In the genomic region with DNA sequence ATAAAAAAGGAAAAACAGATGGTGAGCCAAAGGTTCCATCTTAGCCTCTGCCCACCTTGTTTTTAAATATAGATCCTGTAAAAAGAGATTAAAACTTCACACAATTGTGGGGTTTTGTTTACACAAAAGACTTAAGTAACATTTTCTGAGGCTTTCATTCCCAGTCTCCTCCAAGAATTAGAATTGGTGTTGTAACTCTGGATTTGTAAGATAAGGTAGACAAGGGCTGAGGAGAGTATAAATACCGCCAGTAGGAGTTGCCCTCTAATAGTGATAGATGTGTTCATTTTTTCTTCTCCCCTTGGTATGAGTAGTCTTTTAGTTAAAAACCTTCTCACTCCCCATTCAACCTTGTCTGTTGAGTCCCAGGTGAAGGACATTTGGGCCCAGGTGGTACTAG, we compare ENCODE assay signal across 25 cellular contexts.
"Had no signal": no experiment of that assay in that cellular context is flagged by ENCODE, and none has a peak within 500 bp of the region (broad histone marks: within the 10 kb centered on the region; RNA-seq: fewer than 3 reads in every experiment).

No MANE protein-coding gene starts in this region.

- H3K27me3 ChIP-seq: adrenal gland, ascending aorta had no signal

- H2AFZ ChIP-seq: PC-9 had no signal

- H3K36me3 ChIP-seq: adrenal gland, ascending aorta had no signal

- ATAC-seq: activated T-helper 17 cell treated with anti-CD3 and anti-CD28 coated beads, Interleukin-2, amount 50 U/mL, for 72 hours; WTC11 had no signal

- DNase-seq: activated CD4-positive, alpha-beta T cell treated with anti-CD3 and anti-CD28 coated beads for 48 hours; activated CD4-positive, alpha-beta T cell treated with anti-CD3 and anti-CD28 coated beads, Interleukin-2, amount 50 U/mL, for 48 hours; activated CD4-positive, CD25-positive, alpha-beta regulatory T cell treated with anti-CD3 and anti-CD28 coated beads, Interleukin-2, amount 50 U/mL, for 72 hours; activated gamma-delta T cell treated with Interleukin-2 at 50 U/mL for 16 hours; activated naive CD4-positive, alpha-beta T cell treated with anti-CD3 and anti-CD28 coated beads, Interleukin-2, amount 50 U/mL, for 16 hours; activated naive CD8-positive, alpha-beta T cell treated with anti-CD3 and anti-CD28 coated beads, Interleukin-2, amount 10 ng/mL, durations not matched to agents 7 days and 5 days; activated T-cell treated with anti-CD3 and anti-CD28 coated beads for 4 hours; activated T-cell treated with anti-CD3 and anti-CD28 coated beads, Interleukin-2, amount 50 U/mL, for 48 hours; MM.1S; NCI-H1105; NCI-H1436; NCI-H1694 treated with DMSO at 0.1 percent for 48 hours; NCI-H2029 treated with DMSO at 0.1 percent for 48 hours; NCI-H446; NCI-H524; PC-9; SHP77 treated with DMSO at 0.1 percent for 48 hours; T-helper 9 cell had no signal

- H3K27me3 Mint-ChIP-seq: activated naive CD8-positive, alpha-beta T cell treated with anti-CD3 and anti-CD28 coated beads, Interleukin-2, amount 10 ng/mL, durations not matched to agents 7 days and 5 days; activated T-helper 17 cell treated with anti-CD3 and anti-CD28 coated beads, Interleukin-2, amount 50 U/mL, for 72 hours; brain; central memory CD8-positive, alpha-beta T cell had no signal

- H3K4me3 Mint-ChIP-seq: activated naive CD8-positive, alpha-beta T cell treated with anti-CD3 and anti-CD28 coated beads, Interleukin-2, amount 10 ng/mL, durations not matched to agents 7 days and 5 days; activated T-helper 17 cell treated with anti-CD3 and anti-CD28 coated beads, Interleukin-2, amount 50 U/mL, for 72 hours; central memory CD8-positive, alpha-beta T cell; T-helper 1 cell treated with Interleukin-12 subunit alpha and Interleukin-12 subunit beta and Interleukin-4 antibody, amounts not matched to agents 30 μg/mL and 1 μg/mL, for 36 hours; WTC11 had no signal

- H3K4me1 Mint-ChIP-seq: WTC11 had no signal

- H3K27ac Mint-ChIP-seq: activated naive CD8-positive, alpha-beta T cell treated with anti-CD3 and anti-CD28 coated beads, Interleukin-2, amount 10 ng/mL, durations not matched to agents 7 days and 5 days; activated T-helper 17 cell treated with anti-CD3 and anti-CD28 coated beads, Interleukin-2, amount 50 U/mL, for 72 hours; T-helper 1 cell treated with Interleukin-12 subunit alpha and Interleukin-12 subunit beta and Interleukin-4 antibody, amounts not matched to agents 30 μg/mL and 1 μg/mL, for 36 hours had no signal

- H3K4me3 ChIP-seq: adrenal gland, ascending aorta, PC-9 had no signal

- H3K4me2 ChIP-seq: PC-9 had no signal

- H3K9me3 Mint-ChIP-seq: activated naive CD8-positive, alpha-beta T cell treated with anti-CD3 and anti-CD28 coated beads, Interleukin-2, amount 10 ng/mL, durations not matched to agents 7 days and 5 days; activated T-helper 17 cell treated with anti-CD3 and anti-CD28 coated beads, Interleukin-2, amount 50 U/mL, for 72 hours; central memory CD8-positive, alpha-beta T cell; T-helper 1 cell treated with Interleukin-12 subunit alpha and Interleukin-12 subunit beta and Interleukin-4 antibody, amounts not matched to agents 30 μg/mL and 1 μg/mL, for 36 hours; WTC11 had no signal

- H3K9me3 ChIP-seq: adrenal gland, ascending aorta had no signal

- H3K27ac ChIP-seq: adrenal gland, ascending aorta, PC-9 had no signal
